ENCODE assay signal across 8 cellular contexts in genomic region chr3:190701096-190701532, GRCh38.
DNase-seq lines count a peak whose midpoint lies in the region; ATAC-seq and TF ChIP-seq lines count a peak whose summit lies in the region.

No MANE protein-coding gene starts in this region.

- no peak overlapping the region for H2AFZ ChIP-seq in OCI-LY3 (ENCODE audit: low read depth, low read length)

- H3K36me3 ChIP-seq in OCI-LY3 (replicated peaks; ENCODE audit: low read depth, low read length), result no peaks in the 10 kb centered on the region

- peak; percentile 65 for ATAC-seq in HG02759 (IDR thresholded peaks at IDR 0.05; ENCODE audit: unreplicated experiment)
- no peak for ATAC-seq in HG02884 (IDR thresholded peaks at IDR 0.05; ENCODE audit: unreplicated experiment)
- ATAC-seq in HG03469 (IDR thresholded peaks at IDR 0.05; ENCODE audit: unreplicated experiment), result no peak

- peak overlapping the region; percentile 5; the same call in 1 of the 2 replicates for H3K4me2 ChIP-seq in OCI-LY3 (ENCODE audit: low read length)

- TF ChIP-seq CTCF in OCI-LY3 (IDR thresholded peaks at IDR 0.05; ENCODE audit: low read depth, low read length), result peak; percentile 80

- H3K27me3 ChIP-seq in OCI-LY3 (ENCODE audit: low read depth, low read length), result no peaks in the 10 kb centered on the region

- no peaks in the 10 kb centered on the region for H3K79me2 ChIP-seq in OCI-LY3 (ENCODE audit: low read length)

- H3K4me1 ChIP-seq in OCI-LY3 (ENCODE audit: low read length), result no peaks in the 10 kb centered on the region

- H3K4me3 ChIP-seq in OCI-LY3 (ENCODE audit: low read length), result no peak overlapping the region

- H4K20me1 ChIP-seq in OCI-LY3 (ENCODE audit: insufficient read depth, low read length), result no peaks in the 10 kb centered on the region

- no peak overlapping the region for H3K27ac ChIP-seq in OCI-LY3 (ENCODE audit: low read length)

- DNase-seq in Daoy (ENCODE audit: low read depth) (peak; percentile 54), ecto neural progenitor cell (ENCODE audit: low spot score) (peak; percentile 44), myocyte (ENCODE audit: low read depth) (peak; percentile 78)
- DNase-seq in stimulated activated CD4-positive, alpha-beta T cell treated with anti-CD3 and anti-CD28 coated beads, Interleukin-4, amount 100 ng/mL, for 4 hours, result no peak

- H3K9me3 ChIP-seq in OCI-LY3 (ENCODE audit: insufficient read depth, low read length), result no peaks in the 10 kb centered on the region

- H3K9ac ChIP-seq in OCI-LY3 (ENCODE audit: low read length), result no peak overlapping the region

Comparison
In these comparisons a context has a peak if more than half of its experiments do, and no peak if none do; other contexts are left out.
1. DNase-seq: peak in Daoy (single experiment), ecto neural progenitor cell (single experiment) and myocyte (single experiment); none in stimulated activated CD4-positive, alpha-beta T cell treated with anti-CD3 and anti-CD28 coated beads, Interleukin-4, amount 100 ng/mL, for 4 hours (0 of 2).